Comparison of ENCODE assay signal across 9 cellular contexts in genomic region chr7:127683776-127684681, GRCh38. TPM values are rescaled to one million over a fixed set of nuclear protein-coding genes. Genes with fewer than 3 reads are reported as not detected.
DNase-seq lines count a peak whose midpoint lies in the region; ATAC-seq, FAIRE-seq and TF ChIP-seq lines count a peak whose summit lies in the region.
"Had no signal": no experiment of that assay in that cellular context is flagged by ENCODE, and none has a peak within 500 bp of the region (broad histone marks: within the 10 kb centered on the region; RNA-seq: fewer than 3 reads in every experiment).

No MANE protein-coding gene starts in this region.

- peaks cover 10% of the 10 kb centered on the region for H3K9me3 Mint-ChIP-seq in activated CD4-positive, alpha-beta T cell treated with anti-CD3 and anti-CD28 coated beads for 36 hours (ENCODE audit: low read depth)

- peaks cover 3% of the 10 kb centered on the region for H3K36me3 ChIP-seq in mammary epithelial cell (ENCODE audit: insufficient read depth, low read length)

- H3K4me3 ChIP-seq in fibroblast of mammary gland (ENCODE audit: control insufficient read depth, low read depth, low read length): no peak overlapping the region
- no peak overlapping the region for H3K4me3 ChIP-seq in mammary epithelial cell (replicated peaks in 1 of 3; ENCODE audit: insufficient read depth in 1 of 3, low read depth in 2 of 3, low read length in 3 of 3)

- intact Hi-C loops in mammary epithelial cell (cut with micrococcal nuclease): no loop called here
- intact Hi-C loops in activated CD4-positive, alpha-beta T cell treated with anti-CD3 and anti-CD28 coated beads for 36 hours (cut with DNase I, micrococcal nuclease): no loop called here

- no peak overlapping the region for H2AFZ ChIP-seq in mammary epithelial cell (ENCODE audit: low read depth, low read length)

- peaks cover 92% of the 10 kb centered on the region for H3K79me2 ChIP-seq in mammary epithelial cell (ENCODE audit: insufficient read depth, low read length)

- H3K9ac ChIP-seq in mammary epithelial cell (ENCODE audit: insufficient read depth, low read length): no peak overlapping the region

- H3K9me3 ChIP-seq in mammary epithelial cell (replicated peaks; ENCODE audit: insufficient read depth, low read length): peaks cover 3% of the 10 kb centered on the region

- FAIRE-seq in GM12891 (lab: Jason Lieb, UNC): peak; percentile 5
- FAIRE-seq: bronchial epithelial cell had no signal

- WGBS in mammary epithelial cell (ENCODE audit: low coverage, missing lambda C conversion rate): 90% methylated on average over 4 of the region's 4 CpGs

- CTCF ChIA-PET in mammary epithelial cell (lab: Charles Lee; ENCODE audit: low non-redundant PET): no interaction called here
- CTCF ChIA-PET in activated CD4-positive, alpha-beta T cell treated with anti-CD3 and anti-CD28 coated beads for 36 hours (lab: Charles Lee): interaction anchor here (1.1 kb wide), 1 partner anchor 103 kb away, joined by 3 read pairs; no protein-coding TSS in a partner anchor

- POLR2A ChIA-PET in activated CD4-positive, alpha-beta T cell treated with anti-CD3 and anti-CD28 coated beads for 36 hours (lab: Charles Lee): no interaction called here

- no TSS peak for BruUV-seq in mammary epithelial cell (replicated peaks; lab: Mats Ljungman, UMichigan)

- dilution Hi-C loops in mammary epithelial cell (cut with HindIII; ENCODE audit: low sequenced_read_pairs): no loop called here

- ATAC-seq in GM21528 (IDR thresholded peaks at IDR 0.05; ENCODE audit: low FRiP score, unreplicated experiment) (peak; percentile 55), HG03520 (IDR thresholded peaks at IDR 0.05; ENCODE audit: unreplicated experiment) (peak; percentile 61)
- no peak for ATAC-seq in activated CD4-positive, alpha-beta T cell treated with anti-CD3 and anti-CD28 coated beads for 36 hours

- H4K20me1 ChIP-seq in mammary epithelial cell (ENCODE audit: insufficient read depth, low read length): peaks cover 4% of the 10 kb centered on the region

- TF ChIP-seq POLR2A in GM12891 (IDR thresholded peaks at IDR 0.05; ENCODE audit: low read depth, low read length): no peak

- H3K4me3 Mint-ChIP-seq in activated CD4-positive, alpha-beta T cell treated with anti-CD3 and anti-CD28 coated beads for 36 hours: no peak overlapping the region

- H3K27me3 ChIP-seq in mammary epithelial cell (ENCODE audit: insufficient read depth, low read length): no peaks in the 10 kb centered on the region

- DNase-seq in GM12891 (ENCODE audit: insufficient read length, low spot score) (no peak), fibroblast of mammary gland (ENCODE audit: low read depth) (peak; percentile 87), NCI-H524 treated with DMSO at 0.1 percent for 48 hours (lab: John Stamatoyannopoulos, UW) (no peak), mammary epithelial cell (no peak), KBM-7 (no peak)
- DNase-seq in activated CD4-positive, alpha-beta T cell treated with anti-CD3 and anti-CD28 coated beads for 36 hours: no peak

- in situ Hi-C loops in mammary epithelial cell (cut with MboI; ENCODE audit: low sequenced_read_pairs in 2 of 2) (no loop called here), KBM-7 (cut with MboI; ENCODE audit: low pct_unique_long_range_greater_than_20kb, low sequenced_read_pairs) (no loop called here)

- no peak overlapping the region for H3K4me2 ChIP-seq in mammary epithelial cell (ENCODE audit: insufficient read depth, low read depth, low read length)

- peaks cover 38% of the 10 kb centered on the region for H3K4me1 Mint-ChIP-seq in activated CD4-positive, alpha-beta T cell treated with anti-CD3 and anti-CD28 coated beads for 36 hours

- no peak for TF ChIP-seq CTCF in fibroblast of mammary gland (conservative IDR thresholded peaks at IDR 0.05; ENCODE audit: control insufficient read depth, insufficient read depth, low read depth, low read length)
- TF ChIP-seq CTCF in mammary epithelial cell (conservative IDR thresholded peaks at IDR 0.05 in 1 of 2, IDR thresholded peaks at IDR 0.05 in 1 of 2; ENCODE audit: extremely low read depth in 1 of 2, insufficient read depth in 1 of 2, low read depth in 1 of 2, low read length in 2 of 2): no peak

- no peaks in the 10 kb centered on the region for H3K27me3 Mint-ChIP-seq in activated CD4-positive, alpha-beta T cell treated with anti-CD3 and anti-CD28 coated beads for 36 hours

- no peaks in the 10 kb centered on the region for H3K4me1 ChIP-seq in mammary epithelial cell (ENCODE audit: insufficient read depth, low read length)

- no peak overlapping the region for H3K27ac ChIP-seq in mammary epithelial cell (ENCODE audit: insufficient read depth, low read depth, low read length)

- peaks cover 51% of the 10 kb centered on the region for H3K36me3 Mint-ChIP-seq in activated CD4-positive, alpha-beta T cell treated with anti-CD3 and anti-CD28 coated beads for 36 hours (ENCODE audit: low read depth)

- no peak overlapping the region for H3K27ac Mint-ChIP-seq in activated CD4-positive, alpha-beta T cell treated with anti-CD3 and anti-CD28 coated beads for 36 hours

TF ChIP-seq in GM12891, 5 proteins besides CTCF, POLR2A, EP300 and RAD21:
- TF ChIP-seq TAF1 (IDR thresholded peaks at IDR 0.05; ENCODE audit: low read depth, low read length): no peak
- no peak for TF ChIP-seq PAX5 (IDR thresholded peaks at IDR 0.05; ENCODE audit: insufficient read depth, low read length, severe bottlenecking)
- no peak for TF ChIP-seq SPI1 (IDR thresholded peaks at IDR 0.05; ENCODE audit: low read depth, low read length)
- no peak for TF ChIP-seq POU2F2 (IDR thresholded peaks at IDR 0.05; ENCODE audit: low read depth, low read length)
- no peak for TF ChIP-seq POLR2AphosphoS5 (IDR thresholded peaks at IDR 0.05; ENCODE audit: low read depth, low read length)

RNA-seq across cellular contexts. Expression of gene SND1, which starts 32.0 kb away (rescaled TPM):
- polyA plus RNA-seq in GM12891 (2012; ENCODE audit: low read depth, missing spikeins): 138 TPM
- 100 to 1,000 TPM; 196 to 234 TPM for total RNA-seq in mammary epithelial cell
- 138 TPM for polyA plus RNA-seq in mammary epithelial cell
- polyA minus RNA-seq in mammary epithelial cell: 253 TPM
- total RNA-seq in activated CD4-positive, alpha-beta T cell treated with anti-CD3 and anti-CD28 coated beads for 36 hours: 100 to 1,000 TPM; 193 to 214 TPM
